In the genomic region with DNA sequence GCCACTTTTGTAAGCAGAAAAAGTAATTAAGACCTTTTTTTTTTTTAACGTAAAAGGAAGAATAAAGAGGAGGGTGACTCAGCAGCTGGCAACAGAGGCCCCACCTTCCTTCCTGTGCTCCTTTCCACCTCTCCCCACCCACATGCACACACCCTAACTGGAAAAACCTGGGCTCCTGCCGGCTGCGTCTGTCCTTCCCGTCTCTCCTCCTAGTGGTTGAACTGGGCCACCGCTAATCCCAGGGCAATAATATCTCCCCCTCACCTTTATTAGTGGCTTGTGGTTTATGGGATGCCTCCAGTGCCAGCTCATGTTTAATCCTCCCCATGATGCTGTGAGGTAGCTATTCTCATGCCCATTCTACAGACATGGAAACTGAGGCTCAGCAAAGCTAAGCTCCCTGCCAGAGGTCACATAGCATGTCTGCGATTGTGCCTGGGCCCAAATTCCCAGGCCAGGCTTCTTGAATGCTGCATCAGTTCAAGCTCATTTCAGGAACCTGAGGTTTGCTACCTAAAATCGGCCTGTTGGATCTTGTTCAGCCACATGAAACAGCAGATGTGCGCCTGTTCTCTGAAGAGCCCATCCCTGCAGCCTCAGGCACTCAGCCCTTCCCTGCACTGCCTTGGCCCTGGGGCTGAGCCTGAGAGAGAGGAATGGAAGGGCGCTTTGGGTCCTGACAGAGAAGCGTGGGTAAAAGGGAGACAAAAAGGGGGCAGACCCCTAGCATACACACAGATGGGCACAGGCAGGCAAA, we compare ENCODE assay signal across 8 cellular contexts.
DNase-seq lines count a peak whose midpoint lies in the region; ATAC-seq and TF ChIP-seq lines count a peak whose summit lies in the region.
"Had no signal": no experiment of that assay in that cellular context is flagged by ENCODE, and none has a peak within 500 bp of the region (broad histone marks: within the 10 kb centered on the region; RNA-seq: fewer than 3 reads in every experiment).

No MANE protein-coding gene starts in this region.

- peak; percentile 26; the same call in 1 of the 2 replicates for TF ChIP-seq CTCF in Loucy (conservative IDR thresholded peaks at IDR 0.05; ENCODE audit: low read length)

- no peaks in the 10 kb centered on the region for H3K36me3 ChIP-seq in Loucy (ENCODE audit: insufficient read depth, low read length)
- no peaks in the 10 kb centered on the region for H3K36me3 ChIP-seq in mucosa of stomach (ENCODE audit: control insufficient read depth, insufficient read depth, low read length)

- H3K4me3 ChIP-seq in Loucy (ENCODE audit: low read length, poor library complexity, severe bottlenecking) (peak overlapping the region; percentile 31), mucosa of stomach (ENCODE audit: low read length) (no peak overlapping the region)

- no peaks in the 10 kb centered on the region for H3F3A ChIP-seq in Loucy (ENCODE audit: low read depth)

- H3K9me3 ChIP-seq in Loucy (ENCODE audit: insufficient read depth, low read depth, low read length) (no peaks in the 10 kb centered on the region), mucosa of stomach (ENCODE audit: control insufficient read depth, low read length) (no peaks in the 10 kb centered on the region)

- no peak for ATAC-seq in GM19328 (IDR thresholded peaks at IDR 0.05; ENCODE audit: unreplicated experiment)

- no peaks in the 10 kb centered on the region for H3K9me2 ChIP-seq in Loucy (replicated peaks; ENCODE audit: low read depth, low read length)

- H3K9ac ChIP-seq in Loucy (ENCODE audit: low read depth, low read length, poor library complexity, severe bottlenecking) (no peak overlapping the region), mucosa of stomach (ENCODE audit: low read length) (peak overlapping the region; percentile 11)

- peaks cover 14% of the 10 kb centered on the region for H3K4me1 ChIP-seq in Loucy (ENCODE audit: insufficient read depth, low read length, poor library complexity, severe bottlenecking)
- H3K4me1 ChIP-seq in mucosa of stomach (ENCODE audit: control insufficient read depth, insufficient read depth, low read length) = peaks cover 41% of the 10 kb centered on the region

- peak overlapping the region; percentile 66 for H3K4me2 ChIP-seq in Loucy (ENCODE audit: low read depth, low read length, poor library complexity, severe bottlenecking)

- DNase-seq in EH (ENCODE audit: low read depth) (peak; percentile 65), astrocyte of the hippocampus (ENCODE audit: low read depth, low spot score) (peak; percentile 77), NCI-H1436 treated with DMSO at 0.1 percent for 48 hours (lab: John Stamatoyannopoulos, UW) (no peak)
- DNase-seq in activated CD4-positive, CD25-positive, alpha-beta regulatory T cell treated with anti-CD3 and anti-CD28 coated beads, Interleukin-2, amount 50 U/mL, for 72 hours = no peak
- DNase-seq: left cardiac atrium had no signal

- H3K27me3 ChIP-seq in Loucy (ENCODE audit: insufficient read depth, low read length, poor library complexity, severe bottlenecking) (no peaks in the 10 kb centered on the region), mucosa of stomach (ENCODE audit: control insufficient read depth, insufficient read depth, low read length) (no peaks in the 10 kb centered on the region)

- H3K79me2 ChIP-seq in Loucy (ENCODE audit: insufficient read depth, low read length) = no peaks in the 10 kb centered on the region

- H4K20me1 ChIP-seq in Loucy (ENCODE audit: insufficient read depth, low read length, poor library complexity, severe bottlenecking) = no peaks in the 10 kb centered on the region

- 0 out of 2 replicates have a peak overlapping the region, but pooled peaks have one; percentile 54 for H2AFZ ChIP-seq in Loucy (ENCODE audit: low read length)

Comparison
In these comparisons a context has a peak if more than half of its experiments do, and no peak if none do; other contexts are left out.
1. DNase-seq: peak in EH (single experiment) and astrocyte of the hippocampus (single experiment); none in activated CD4-positive, CD25-positive, alpha-beta regulatory T cell treated with anti-CD3 and anti-CD28 coated beads, Interleukin-2, amount 50 U/mL, for 72 hours (single experiment) and NCI-H1436 treated with DMSO at 0.1 percent for 48 hours (single experiment).